8 cellular contexts compared by ENCODE assay signal in the genomic region with DNA sequence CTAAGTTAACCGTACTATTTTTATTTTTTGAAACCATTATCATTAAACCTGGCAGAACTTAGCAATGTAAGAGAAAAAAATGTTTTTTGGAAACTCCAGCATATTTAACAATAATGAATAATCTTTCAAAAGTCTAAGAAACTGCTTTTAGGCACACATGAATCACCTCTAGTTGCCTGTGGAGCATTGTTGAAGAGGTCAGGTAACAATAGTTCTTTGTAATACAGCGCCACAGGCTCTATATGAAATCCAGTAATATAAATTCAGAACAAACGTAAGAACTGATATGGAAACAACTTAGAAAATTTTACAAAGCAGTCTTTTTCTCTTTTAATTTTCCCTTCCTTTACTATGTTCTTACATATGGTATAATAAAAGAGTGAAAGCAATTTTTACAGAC.
"Had no signal": no experiment of that assay in that cellular context is flagged by ENCODE, and none has a peak within 500 bp of the region (broad histone marks: within the 10 kb centered on the region; RNA-seq: fewer than 3 reads in every experiment).

No MANE protein-coding gene starts in this region.

- H3K9ac ChIP-seq: GM23248 had no signal

- DNase-seq: GM23248, GOT3, H7, HFFc6, IMR-90 had no signal

- H3K4me3 ChIP-seq: GM23248, HAP-1, K562 had no signal

- H2AFZ ChIP-seq: GM23248 had no signal

- H3K27ac ChIP-seq: GM23248 had no signal

- H3K9me3 ChIP-seq: HAP-1 had no signal

- ATAC-seq: HCT116, K562 had no signal
